25 cellular contexts compared by ENCODE assay signal in genomic region chr15:99228120-99228770, GRCh38.
"Had no signal": no experiment of that assay in that cellular context is flagged by ENCODE, and none has a peak within 500 bp of the region (broad histone marks: within the 10 kb centered on the region; RNA-seq: fewer than 3 reads in every experiment).

No MANE protein-coding gene starts in this region.

- H3K27me3 ChIP-seq: colonic mucosa, gastrocnemius medialis, neural progenitor cell, right atrium auricular region, tibial nerve, upper lobe of left lung had no signal

- H2AFZ ChIP-seq: neural progenitor cell, parathyroid adenoma had no signal

- H3K4me1 Mint-ChIP-seq: naive thymus-derived CD4-positive, alpha-beta T cell; nephron; neural progenitor cell; stimulated activated naive B cell treated with anti-CD40 and anti-IgM and Interleukin-4, amounts not matched to agents 10 μg/mL and 1 μg/mL and 100 μg/mL, for 72 hours had no signal

- H3K27me3 Mint-ChIP-seq: dendritic cell treated with granulocyte-macrophage colony-stimulating factor and Interleukin-4, amounts not matched to agents 40 ng/mL and 50 ng/mL, for 4 days; progenitor cell of endocrine pancreas; stimulated activated naive B cell treated with anti-CD40 and anti-IgM and Interleukin-4, amounts not matched to agents 10 μg/mL and 1 μg/mL and 100 μg/mL, for 72 hours; stimulated activated naive CD8-positive, alpha-beta T cell treated with anti-CD3 and anti-CD28 coated beads, Interleukin-15, Interleukin-2, amounts not matched to agents 100 ng/mL and 50 ng/mL, for 24 hours had no signal

- H3K9me3 ChIP-seq: colonic mucosa, gastrocnemius medialis, right atrium auricular region, thoracic aorta, tibial nerve, upper lobe of left lung had no signal

- FAIRE-seq: keratinocyte had no signal

- H3K4me1 ChIP-seq: colonic mucosa, gastrocnemius medialis, neural progenitor cell, parathyroid adenoma, right atrium auricular region, tibial nerve, upper lobe of left lung had no signal

- H3K9me3 Mint-ChIP-seq: dendritic cell treated with granulocyte-macrophage colony-stimulating factor and Interleukin-4, amounts not matched to agents 40 ng/mL and 50 ng/mL, for 4 days; neural progenitor cell had no signal

- H3K27ac Mint-ChIP-seq: dendritic cell treated with granulocyte-macrophage colony-stimulating factor and Interleukin-4, amounts not matched to agents 40 ng/mL and 50 ng/mL, for 4 days; endodermal cell; naive thymus-derived CD4-positive, alpha-beta T cell; nephron; neural progenitor cell; progenitor cell of endocrine pancreas; stimulated activated naive B cell treated with anti-CD40 and anti-IgM and Interleukin-4, amounts not matched to agents 10 μg/mL and 1 μg/mL and 100 μg/mL, for 72 hours; stimulated activated naive CD8-positive, alpha-beta T cell treated with anti-CD3 and anti-CD28 coated beads, Interleukin-15, Interleukin-2, amounts not matched to agents 100 ng/mL and 50 ng/mL, for 24 hours had no signal

- H3K79me2 ChIP-seq: parathyroid adenoma had no signal

- DNase-seq: colonic mucosa; effector CD8-positive, alpha-beta T cell; endodermal cell; foreskin fibroblast; gastrocnemius medialis; head of caudate nucleus; mesenchymal stem cell; midbrain; naive thymus-derived CD4-positive, alpha-beta T cell; stimulated activated CD4-positive, alpha-beta T cell treated with anti-CD3 and anti-CD28 coated beads, Interleukin-15, amount 100 ng/mL, for 24 hours; stimulated activated CD4-positive, alpha-beta T cell treated with anti-CD3 and anti-CD28 coated beads, Interleukin-2, amount 100 ng/mL, for 48 hours; stimulated activated naive B cell treated with anti-CD40 and anti-IgM and Interleukin-4, amounts not matched to agents 10 μg/mL and 1 μg/mL and 100 μg/mL, for 72 hours; upper lobe of left lung had no signal

- H3K9ac ChIP-seq: neural progenitor cell, parathyroid adenoma had no signal

- H3K4me2 ChIP-seq: neural progenitor cell had no signal

- H3K27ac ChIP-seq: colonic mucosa, epithelial cell of prostate, gastrocnemius medialis, neural progenitor cell, parathyroid adenoma, right atrium auricular region, skin epidermis, thoracic aorta, tibial nerve, upper lobe of left lung had no signal

- H3K4me3 ChIP-seq: colonic mucosa, gastrocnemius medialis, neural progenitor cell, right atrium auricular region, skin epidermis, thoracic aorta, tibial nerve, upper lobe of left lung had no signal

- H3K36me3 ChIP-seq: colonic mucosa, thoracic aorta had no signal

- H3K4me3 Mint-ChIP-seq: dendritic cell treated with granulocyte-macrophage colony-stimulating factor and Interleukin-4, amounts not matched to agents 40 ng/mL and 50 ng/mL, for 4 days; endodermal cell; naive thymus-derived CD4-positive, alpha-beta T cell; nephron; neural progenitor cell; stimulated activated naive B cell treated with anti-CD40 and anti-IgM and Interleukin-4, amounts not matched to agents 10 μg/mL and 1 μg/mL and 100 μg/mL, for 72 hours; stimulated activated naive CD8-positive, alpha-beta T cell treated with anti-CD3 and anti-CD28 coated beads, Interleukin-15, Interleukin-2, amounts not matched to agents 100 ng/mL and 50 ng/mL, for 24 hours had no signal
